In genomic region chr5:80569961-80570786, GRCh38 we compare ENCODE assay signal across 9 cellular contexts. TPM values are rescaled to one million over a fixed set of nuclear protein-coding genes. Genes with fewer than 3 reads are reported as not detected.
DNase-seq lines count a peak whose midpoint lies in the region; ATAC-seq and TF ChIP-seq lines count a peak whose summit lies in the region.
"Had no signal": no experiment of that assay in that cellular context is flagged by ENCODE, and none has a peak within 500 bp of the region (broad histone marks: within the 10 kb centered on the region; RNA-seq: fewer than 3 reads in every experiment).

ANKRD34B (minus strand) TSS chr5:80570280; CDS start chr5:80560019, 10,261 bp downstream.

- no peaks in the 10 kb centered on the region for H3K36me3 Mint-ChIP-seq in activated CD8-positive, alpha-beta T cell treated with anti-CD3 and anti-CD28 coated beads for 36 hours (ENCODE audit: low read depth)

- H3K9me3 Mint-ChIP-seq in activated CD8-positive, alpha-beta T cell treated with anti-CD3 and anti-CD28 coated beads for 36 hours: no peaks in the 10 kb centered on the region

- CTCF ChIA-PET in activated CD8-positive, alpha-beta T cell treated with anti-CD3 and anti-CD28 coated beads for 36 hours (lab: Charles Lee): interaction anchor here (0.7 to 1.0 kb wide), 2 partner anchors 83 to 89 kb away, joined by 3 read pairs; no protein-coding TSS in a partner anchor
- CTCF ChIA-PET in OCI-LY7 (lab: Charles Lee; ENCODE audit: unreplicated experiment): no interaction called here

- no peaks in the 10 kb centered on the region for H3K9me3 ChIP-seq in cardiac muscle cell (ENCODE audit: low read depth)
- no peaks in the 10 kb centered on the region for H3K9me3 ChIP-seq in OCI-LY7 (ENCODE audit: low read length)

- peak; percentile 6 for DNase-seq in EH (ENCODE audit: low read depth)
- peak; percentile 61 for DNase-seq in activated CD8-positive, alpha-beta T cell treated with anti-CD3 and anti-CD28 coated beads for 36 hours
- peak; percentile 12 to 41 for DNase-seq in cardiac muscle cell (ENCODE audit: low read depth in 1 of 2, low spot score in 1 of 2)
- peak; percentile 78 for DNase-seq in retina
- no peak for DNase-seq in SHP77 treated with DMSO at 0.1 percent for 48 hours (lab: John Stamatoyannopoulos, UW)
- DNase-seq in OCI-LY7 (ENCODE audit: low spot score): no peak

- peak within 1 kb of the TSS; percentile 40 for H3K4me3 Mint-ChIP-seq in activated CD8-positive, alpha-beta T cell treated with anti-CD3 and anti-CD28 coated beads for 36 hours

- H4K20me1 ChIP-seq in OCI-LY7 (ENCODE audit: insufficient read depth, low read length): no peaks in the 10 kb centered on the region

- no TSS peak for BruUV-seq in OCI-LY7 (replicated peaks; lab: Mats Ljungman, UMichigan)

- H2AFZ ChIP-seq in OCI-LY7 (ENCODE audit: low read length): no peak within 1 kb of the TSS

- no peaks in the 10 kb centered on the region for H3K9me2 ChIP-seq in OCI-LY7 (ENCODE audit: insufficient read depth, low read length)

- no peak within 1 kb of the TSS for H3K27ac ChIP-seq in cardiac muscle cell
- no peak within 1 kb of the TSS for H3K27ac ChIP-seq in OCI-LY7 (ENCODE audit: low read depth, low read length, poor library complexity, severe bottlenecking)

- ATAC-seq in HG03354 (IDR thresholded peaks at IDR 0.05; ENCODE audit: poor library complexity, severe bottlenecking, unreplicated experiment) (peak; percentile 52), GM21576 (IDR thresholded peaks at IDR 0.05; ENCODE audit: unreplicated experiment) (no peak)
- peak; percentile 93 for ATAC-seq in activated CD8-positive, alpha-beta T cell treated with anti-CD3 and anti-CD28 coated beads for 36 hours

- TF ChIP-seq CTCF in activated CD8-positive, alpha-beta T cell treated with anti-CD3 and anti-CD28 coated beads for 36 hours (IDR thresholded peaks at IDR 0.05): no peak
- no peak for TF ChIP-seq CTCF in cardiac muscle cell (IDR thresholded peaks at IDR 0.05; ENCODE audit: low read depth, low read length)
- TF ChIP-seq CTCF in OCI-LY7 (conservative IDR thresholded peaks at IDR 0.05; ENCODE audit: low read length): no peak

- H3K36me3 ChIP-seq in cardiac muscle cell (no peaks in the 10 kb centered on the region), OCI-LY7 (ENCODE audit: insufficient read depth, low read length) (no peaks in the 10 kb centered on the region)

- no peaks in the 10 kb centered on the region for H3K79me2 ChIP-seq in OCI-LY7 (ENCODE audit: insufficient read depth, low read depth, low read length)

- no peaks in the 10 kb centered on the region for H3K4me1 ChIP-seq in cardiac muscle cell (ENCODE audit: low read depth)
- no peaks in the 10 kb centered on the region for H3K4me1 ChIP-seq in OCI-LY7 (ENCODE audit: insufficient read depth, low read length, poor library complexity, severe bottlenecking)

- H3K27me3 Mint-ChIP-seq in activated CD8-positive, alpha-beta T cell treated with anti-CD3 and anti-CD28 coated beads for 36 hours: peaks cover 53% of the 10 kb centered on the region

- H3K4me2 ChIP-seq in OCI-LY7 (ENCODE audit: low read length): no peak within 1 kb of the TSS

- H3K4me1 Mint-ChIP-seq in activated CD8-positive, alpha-beta T cell treated with anti-CD3 and anti-CD28 coated beads for 36 hours (ENCODE audit: low read depth): peaks cover 2% of the 10 kb centered on the region

- H3K27me3 ChIP-seq in cardiac muscle cell: peaks cover 87% of the 10 kb centered on the region

- intact Hi-C loops in activated CD8-positive, alpha-beta T cell treated with anti-CD3 and anti-CD28 coated beads for 36 hours (cut with micrococcal nuclease): no loop called here
- intact Hi-C loops in OCI-LY7 (cut with micrococcal nuclease; ENCODE audit: unreplicated experiment): no loop called here

- peak within 1 kb of the TSS; percentile 35 for H3K4me3 ChIP-seq in cardiac muscle cell
- H3K4me3 ChIP-seq in OCI-LY7 (ENCODE audit: low read depth, low read length, poor library complexity, severe bottlenecking): no peak within 1 kb of the TSS

- no peak within 1 kb of the TSS for H3K27ac Mint-ChIP-seq in activated CD8-positive, alpha-beta T cell treated with anti-CD3 and anti-CD28 coated beads for 36 hours

- POLR2A ChIA-PET in activated CD8-positive, alpha-beta T cell treated with anti-CD3 and anti-CD28 coated beads for 36 hours (lab: Charles Lee): no interaction called here
- POLR2A ChIA-PET in OCI-LY7 (lab: Charles Lee): no interaction called here

RNA-seq across cellular contexts. Expression of gene ANKRD34B, which starts in this region (rescaled TPM):
- total RNA-seq in activated CD8-positive, alpha-beta T cell treated with anti-CD3 and anti-CD28 coated beads for 36 hours: not detected
- total RNA-seq in cardiac muscle cell (not detected in 2 replicates), OCI-LY7 (2022) (not detected in 2 replicates)
- 0.05 TPM in 1 of 2 replicates, not detected in the other for polyA plus RNA-seq in cardiac muscle cell
- total RNA-seq in OCI-LY7 (2014; rRNA removed; shearing (Covaris generic)): not detected in 2 replicates
- total RNA-seq: RPMI7951 had no signal

Comparison
In these comparisons a context has a peak if more than half of its experiments do, and no peak if none do; other contexts are left out.
1. Peak in DNase-seq and ATAC-seq in activated CD8-positive, alpha-beta T cell treated with anti-CD3 and anti-CD28 coated beads for 36 hours; RNA of the gene not detected or under 1 TPM.
2. Peak in DNase-seq and H3K4me3 ChIP-seq in cardiac muscle cell; RNA of the gene not detected or under 1 TPM.
3. DNase-seq: peak in EH (single experiment) and retina (single experiment); none in SHP77 treated with DMSO at 0.1 percent for 48 hours (single experiment) and OCI-LY7 (single experiment).